ENCODE assay signal across 10 cellular contexts in genomic region chr12:12265035-12265434, GRCh38. TPM values are rescaled to one million over a fixed set of nuclear protein-coding genes. Genes with fewer than 3 reads are reported as not detected.
A peak's percentile ranks its signal among the peaks of the same experiment; 100 is the strongest.
DNase-seq lines count a peak whose midpoint lies in the region; ATAC-seq, FAIRE-seq and TF ChIP-seq lines count a peak whose summit lies in the region.
"Had no signal": no experiment of that assay in that cellular context is flagged by ENCODE, and none has a peak within 500 bp of the region (broad histone marks: within the 10 kb centered on the region; RNA-seq: fewer than 3 reads in every experiment).

No MANE protein-coding gene starts in this region.

- H3K27ac ChIP-seq in gastroesophageal sphincter: peak overlapping the region; percentile 88 to 99 (median 99)

- 14 to 18% methylated on average over 3 of the region's 3 CpGs for WGBS in gastroesophageal sphincter (ENCODE audit: low coverage in 1 of 2), 2 donors

- peak overlapping the region; percentile 79 to 90 (median 84) for H3K4me3 Mint-ChIP-seq in T-cell

- peak overlapping the region in 1 of 2 donors; percentile 20 for H3K27ac Mint-ChIP-seq in T-cell

- no peaks in the 10 kb centered on the region for H3K36me3 Mint-ChIP-seq in T-cell

- no peaks in the 10 kb centered on the region for H3K36me3 ChIP-seq in gastroesophageal sphincter

- H3K4me3 ChIP-seq in GM12865 (ENCODE audit: low read depth, low read length): peak overlapping the region; percentile 63
- H3K4me3 ChIP-seq in gastroesophageal sphincter: peak overlapping the region; percentile 61 to 66
- peak overlapping the region; percentile 89 for H3K4me3 ChIP-seq in skeletal muscle cell (ENCODE audit: low read depth, low read length)

- no peaks in the 10 kb centered on the region for H3K9me3 Mint-ChIP-seq in T-cell

- H3K27me3 Mint-ChIP-seq in T-cell: peaks cover 0 to 32% of the 10 kb centered on the region in 2 donors

- CTCF ChIA-PET in T-cell (lab: Charles Lee): interaction anchor here in 1 of 2 donors (0.7 kb wide), 1 partner anchor 69 kb away, joined by 3 read pairs; no protein-coding TSS in a partner anchor

- TF ChIP-seq CTCF in GM12865 (IDR thresholded peaks at IDR 0.05; ENCODE audit: insufficient read depth, low read depth, low read length, missing control alignments) (no peak), gastroesophageal sphincter (IDR thresholded peaks at IDR 0.05) (no peak)

- no peak for FAIRE-seq in urothelium cell line (lab: Jason Lieb, UNC)
- FAIRE-seq: GM18507 had no signal

- H3K9me3 ChIP-seq in gastroesophageal sphincter: no peaks in the 10 kb centered on the region

- peaks cover 0 to 33% (median 0%) of the 10 kb centered on the region in 3 donors for H3K4me1 ChIP-seq in gastroesophageal sphincter

- no peak for TF ChIP-seq POLR2A in gastroesophageal sphincter (IDR thresholded peaks at IDR 0.05)

- ATAC-seq in T-cell (replicated peaks in 1 of 4): no peak
- no peak for ATAC-seq in gastroesophageal sphincter
- no peak for ATAC-seq in esophagus mucosa
- no peak for ATAC-seq in GM21390 (IDR thresholded peaks at IDR 0.05; ENCODE audit: unreplicated experiment)

- no peaks in the 10 kb centered on the region for H3K27me3 ChIP-seq in gastroesophageal sphincter

- TF ChIP-seq EP300 in gastroesophageal sphincter (IDR thresholded peaks at IDR 0.05): no peak

- no peak for DNase-seq in GM12865 (ENCODE audit: low read depth)
- DNase-seq in T-cell: no peak
- no peak for DNase-seq in skeletal muscle cell (ENCODE audit: low read depth)
- no peak for DNase-seq in LoVo (ENCODE audit: low spot score)
- no peak for DNase-seq in urothelium cell line (ENCODE audit: low spot score)
- DNase-seq: posterior cingulate gyrus had no signal

- H3K4me1 Mint-ChIP-seq in T-cell: peaks cover 24 to 35% (median 24%) of the 10 kb centered on the region in 3 donors

- POLR2A ChIA-PET in T-cell (lab: Charles Lee): interaction anchor here (0.6 to 0.8 kb wide), 5 partner anchors 44 to 1009 kb away, joined by 3 to 7 read pairs (median 3); no protein-coding TSS in a partner anchor

RNA-seq across cellular contexts. Expression of gene LRP6, which starts 1.8 kb away (rescaled TPM):
- total RNA-seq in T-cell (1 to 10 TPM; 4.9 to 8.7 (median 6.3) TPM), gastroesophageal sphincter (10 to 100 TPM; 34.5 to 58.5 (median 42.6) TPM), esophagus mucosa (12.9 TPM)
